In genomic region chr18:35178260-35178659, GRCh38 we compare ENCODE assay signal across 11 cellular contexts.
DNase-seq lines count a peak whose midpoint lies in the region; FAIRE-seq and TF ChIP-seq lines count a peak whose summit lies in the region.
"Had no signal": no experiment of that assay in that cellular context is flagged by ENCODE, and none has a peak within 500 bp of the region (broad histone marks: within the 10 kb centered on the region; RNA-seq: fewer than 3 reads in every experiment).

No MANE protein-coding gene starts in this region.

- H3K27me3 Mint-ChIP-seq in astrocyte (ENCODE audit: low read depth, unreplicated experiment), result peaks cover 2% of the 10 kb centered on the region
- H3K27me3 Mint-ChIP-seq: dendritic cell treated with granulocyte-macrophage colony-stimulating factor and Interleukin-4, amounts not matched to agents 40 ng/mL and 50 ng/mL, for 4 days had no signal

- H3K9me3 ChIP-seq in astrocyte (ENCODE audit: insufficient read depth, low read depth, low read length), result no peaks in the 10 kb centered on the region
- no peaks in the 10 kb centered on the region for H3K9me3 ChIP-seq in mesenchymal stem cell (ENCODE audit: control insufficient read depth, low read length)

- H3K4me1 ChIP-seq in astrocyte (ENCODE audit: insufficient read depth, low read length) (no peaks in the 10 kb centered on the region), mesenchymal stem cell (ENCODE audit: control insufficient read depth, insufficient read depth, low read depth, low read length) (no peaks in the 10 kb centered on the region)

- no peaks in the 10 kb centered on the region for H3K79me1 ChIP-seq in mesenchymal stem cell (replicated peaks; ENCODE audit: low read length, poor library complexity, severe bottlenecking)

- H2AK5ac ChIP-seq in mesenchymal stem cell (ENCODE audit: low read length, severe bottlenecking), result no peak overlapping the region

- H4K20me1 ChIP-seq in astrocyte (ENCODE audit: insufficient read depth, low read length), result no peaks in the 10 kb centered on the region

- H3K27ac Mint-ChIP-seq in astrocyte (ENCODE audit: unreplicated experiment), result no peak overlapping the region
- H3K27ac Mint-ChIP-seq: activated T-helper 2 cell treated with anti-CD3 and anti-CD28 coated beads, Interferon-gamma antibody, Interleukin-2, Interleukin-4, amounts not matched to agents 10 μg/mL and 5 μg/mL and 100 μg/mL, durations not matched to agents 14 hours and 24 hours and 36 hours; dendritic cell treated with granulocyte-macrophage colony-stimulating factor and Interleukin-4, amounts not matched to agents 40 ng/mL and 50 ng/mL, for 4 days had no signal

- no peaks in the 10 kb centered on the region for H3K27me3 ChIP-seq in astrocyte (ENCODE audit: insufficient read depth, low read length)
- H3K27me3 ChIP-seq in mesenchymal stem cell (ENCODE audit: control insufficient read depth in 1 of 2, insufficient read depth in 1 of 2, low read length in 2 of 2), result no peaks in the 10 kb centered on the region

- H3K14ac ChIP-seq in mesenchymal stem cell (ENCODE audit: low read length in 2 of 2), result no peak overlapping the region

- H2BK15ac ChIP-seq in mesenchymal stem cell (ENCODE audit: low read depth, poor library complexity, severe bottlenecking), result no peak overlapping the region

- H3K36me3 ChIP-seq in astrocyte (ENCODE audit: insufficient read depth, low read length) (no peaks in the 10 kb centered on the region), mesenchymal stem cell (ENCODE audit: control insufficient read depth in 1 of 2, insufficient read depth in 2 of 2, low read depth in 1 of 2, low read length in 2 of 2) (no peaks in the 10 kb centered on the region)

- no peak for FAIRE-seq in astrocyte (lab: Jason Lieb, UNC)

- DNase-seq in DMS53 (lab: John Stamatoyannopoulos, UW) (peak; percentile 50), DMS53 treated with DMSO at 0.1 percent for 48 hours (lab: John Stamatoyannopoulos, UW; ENCODE audit: unreplicated experiment) (no peak), HS-5 (ENCODE audit: low read depth) (peak; percentile 48), astrocyte (ENCODE audit: low read depth) (peak; percentile 86), mesenchymal stem cell (peak; percentile 25), Ammon's horn (ENCODE audit: low spot score) (no peak), NCI-H82 treated with DMSO at 0.1 percent for 48 hours (lab: John Stamatoyannopoulos, UW; ENCODE audit: unreplicated experiment) (no peak), NOMO-1 (lab: John Stamatoyannopoulos, UW; ENCODE audit: unreplicated experiment in 2 of 2) (no peak)

- no peak overlapping the region for H3K27ac ChIP-seq in astrocyte (ENCODE audit: low read depth, low read length)
- no peak overlapping the region for H3K27ac ChIP-seq in mesenchymal stem cell (ENCODE audit: low read length, poor library complexity, severe bottlenecking)
- H3K27ac ChIP-seq: 22Rv1 had no signal

- no peaks in the 10 kb centered on the region for H3K79me2 ChIP-seq in astrocyte (ENCODE audit: insufficient read depth, low read length)

- H4K8ac ChIP-seq in mesenchymal stem cell (ENCODE audit: low read length), result no peak overlapping the region

- H3K4me1 Mint-ChIP-seq in astrocyte (ENCODE audit: low read depth, unreplicated experiment), result no peaks in the 10 kb centered on the region

- H3K9me3 Mint-ChIP-seq in astrocyte (ENCODE audit: unreplicated experiment), result no peaks in the 10 kb centered on the region
- H3K9me3 Mint-ChIP-seq: dendritic cell treated with granulocyte-macrophage colony-stimulating factor and Interleukin-4, amounts not matched to agents 40 ng/mL and 50 ng/mL, for 4 days had no signal

- H3K23ac ChIP-seq in mesenchymal stem cell (ENCODE audit: low read length in 2 of 2), result no peak overlapping the region

- H3K18ac ChIP-seq in mesenchymal stem cell (ENCODE audit: low read depth in 1 of 2, low read length in 2 of 2), result no peak overlapping the region

- no peak overlapping the region for H2BK120ac ChIP-seq in mesenchymal stem cell (ENCODE audit: low read depth, low read length)

- TF ChIP-seq CTCF in astrocyte (IDR thresholded peaks at IDR 0.05; ENCODE audit: insufficient read depth, low read depth, low read length), result no peak

- WGBS in mesenchymal stem cell, result 90% methylated on average over 2 of the region's 3 CpGs

- H2AFZ ChIP-seq in astrocyte (ENCODE audit: low read depth, low read length) (no peak overlapping the region), mesenchymal stem cell (ENCODE audit: low read depth, low read length) (no peak overlapping the region)

- H3K4me3 Mint-ChIP-seq in astrocyte (ENCODE audit: unreplicated experiment), result no peak overlapping the region
- H3K4me3 Mint-ChIP-seq: dendritic cell treated with granulocyte-macrophage colony-stimulating factor and Interleukin-4, amounts not matched to agents 40 ng/mL and 50 ng/mL, for 4 days had no signal

- no peak overlapping the region for H2BK5ac ChIP-seq in mesenchymal stem cell (ENCODE audit: low read depth, low read length, poor library complexity, severe bottlenecking)

- H3K4ac ChIP-seq in mesenchymal stem cell (ENCODE audit: low read depth in 1 of 2, low read length in 2 of 2), result no peak overlapping the region

- H2BK12ac ChIP-seq in mesenchymal stem cell (ENCODE audit: low read length in 2 of 2), result no peak overlapping the region

- no peak overlapping the region for H3K4me2 ChIP-seq in astrocyte (ENCODE audit: low read length)
- H3K4me2 ChIP-seq in mesenchymal stem cell (ENCODE audit: low read length, poor library complexity, severe bottlenecking), result no peak overlapping the region

- no peaks in the 10 kb centered on the region for H3K36me3 Mint-ChIP-seq in astrocyte (ENCODE audit: low read depth, unreplicated experiment)

- no peak overlapping the region for H3K4me3 ChIP-seq in astrocyte (ENCODE audit: insufficient read depth, low read depth, low read length)
- no peak overlapping the region for H3K4me3 ChIP-seq in mesenchymal stem cell (ENCODE audit: insufficient read depth in 1 of 2, low read depth in 1 of 2, low read length in 2 of 2)

- H3K9ac ChIP-seq in astrocyte (ENCODE audit: low read length) (no peak overlapping the region), mesenchymal stem cell (ENCODE audit: low read length) (no peak overlapping the region)

- no peak overlapping the region for H4K91ac ChIP-seq in mesenchymal stem cell (ENCODE audit: low read length)

Comparison
In these comparisons a context has a peak if more than half of its experiments do, and no peak if none do; other contexts are left out.
1. DNase-seq: peak in DMS53 (single experiment), HS-5 (single experiment), astrocyte (single experiment) and mesenchymal stem cell (single experiment); none in DMS53 treated with DMSO at 0.1 percent for 48 hours (single experiment), Ammon's horn (single experiment), NCI-H82 treated with DMSO at 0.1 percent for 48 hours (single experiment) and NOMO-1 (0 of 2).